8 cellular contexts compared by ENCODE assay signal in the genomic region with DNA sequence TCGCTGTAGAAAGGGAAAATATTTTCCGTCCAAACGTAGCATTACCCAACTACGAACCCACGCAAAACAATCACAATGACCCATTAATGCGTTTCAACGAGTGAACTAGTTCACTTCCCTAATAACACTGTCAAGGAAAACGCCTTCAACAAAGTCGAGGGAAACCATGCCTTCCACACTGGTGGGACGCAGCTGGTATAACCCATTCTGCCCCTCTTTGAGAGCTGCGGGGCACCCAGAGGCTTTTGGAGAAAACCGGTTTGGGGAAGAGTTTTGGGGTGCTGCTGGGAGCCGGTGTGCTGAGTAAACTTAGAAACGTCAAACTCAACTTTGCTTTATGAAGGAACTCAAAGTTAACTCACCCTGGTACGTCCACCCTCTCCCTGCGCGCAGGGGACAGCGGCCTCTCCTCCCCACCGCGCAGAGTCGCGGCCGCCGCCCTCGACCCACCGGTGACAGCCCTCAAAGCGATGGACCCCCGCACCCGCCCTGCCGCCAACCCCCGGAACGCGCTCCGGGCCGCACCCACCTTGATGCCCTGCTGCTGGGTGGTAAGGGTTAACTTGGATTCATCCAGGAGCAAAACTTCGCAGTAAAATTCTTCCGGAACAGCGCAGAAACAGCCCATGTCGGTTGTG. TPM values are rescaled to one million over a fixed set of nuclear protein-coding genes. Genes with fewer than 3 reads are reported as not detected.
DNase-seq lines count a peak whose midpoint lies in the region; ATAC-seq and TF ChIP-seq lines count a peak whose summit lies in the region.

No MANE protein-coding gene starts in this region.

- intact Hi-C loops in Panc1 (cut with micrococcal nuclease; ENCODE audit: unreplicated experiment) = no loop called here
- intact Hi-C loops in naive thymus-derived CD4-positive, alpha-beta T cell (cut with micrococcal nuclease) = loop anchor here in 1 of 2 donors (1.0 to 5.0 kb wide), 3 partner anchors 258 to 559 kb away; a partner anchor contains a TSS

- H3K4me3 Mint-ChIP-seq in naive thymus-derived CD4-positive, alpha-beta T cell = peak overlapping the region in 9 of 10 donors; percentile 25 to 84 (median 62)

- H3K4me1 Mint-ChIP-seq in naive thymus-derived CD4-positive, alpha-beta T cell = peaks cover 0 to 17% (median 13%) of the 10 kb centered on the region in 7 donors

- CTCF ChIA-PET in Panc1 (lab: Charles Lee) = no interaction called here
- CTCF ChIA-PET in naive thymus-derived CD4-positive, alpha-beta T cell (lab: Charles Lee) = no interaction called here

- no peak overlapping the region for H3K27ac ChIP-seq in Panc1 (ENCODE audit: low read length)
- H3K27ac ChIP-seq in epithelial cell of prostate = peak overlapping the region; percentile 67
- H3K27ac ChIP-seq in naive thymus-derived CD4-positive, alpha-beta T cell (ENCODE audit: low read depth, low read length) = no peak overlapping the region

- DNase-seq in Panc1 (ENCODE audit: low read depth, low spot score) (no peak), epithelial cell of prostate (ENCODE audit: low read depth, low spot score) (no peak), hippocampal formation (lab: John Stamatoyannopoulos, UW) (no peak), NCI-H1694 treated with DMSO at 0.1 percent for 48 hours (lab: John Stamatoyannopoulos, UW) (no peak), dedifferentiated amniotic fluid mesenchymal stem cell (ENCODE audit: extremely low spot score) (no peak)
- DNase-seq in naive thymus-derived CD4-positive, alpha-beta T cell = no peak
- DNase-seq in stimulated activated CD4-positive, alpha-beta T cell treated with anti-CD3 and anti-CD28 coated beads, Interleukin-4, amount 100 ng/mL, for 24 hours = no peak

- peak overlapping the region; percentile 90; the same call in 1 of the 2 replicates for H3K9ac ChIP-seq in ES-I3 (ENCODE audit: low read depth, low read length)

- H3K4me3 ChIP-seq in Panc1 (ENCODE audit: low read depth in 2 of 2, low read length in 2 of 2) = peak overlapping the region; percentile 46 to 57
- no peak overlapping the region for H3K4me3 ChIP-seq in naive thymus-derived CD4-positive, alpha-beta T cell (ENCODE audit: low read length)

- no peak for ATAC-seq in Panc1
- no peak for ATAC-seq in naive thymus-derived CD4-positive, alpha-beta T cell

- H3K9me3 Mint-ChIP-seq in naive thymus-derived CD4-positive, alpha-beta T cell = peaks cover 0 to 9% (median 2%) of the 10 kb centered on the region in 11 donors

- H3K4me1 ChIP-seq in ES-I3 (ENCODE audit: insufficient read depth, low read length) = no peaks in the 10 kb centered on the region
- 0 out of 2 replicates have a peak, but pooled peaks cover 3% of the 10 kb centered on the region for H3K4me1 ChIP-seq in Panc1 (ENCODE audit: control insufficient read depth, insufficient read depth, low read length)
- H3K4me1 ChIP-seq in naive thymus-derived CD4-positive, alpha-beta T cell (ENCODE audit: control insufficient read depth in 2 of 2, insufficient read depth in 2 of 2, low read length in 2 of 2) = no peaks in the 10 kb centered on the region

- TF ChIP-seq CTCF in Panc1 (IDR thresholded peaks at IDR 0.05) = no peak

- H3K27me3 Mint-ChIP-seq in naive thymus-derived CD4-positive, alpha-beta T cell = peaks cover 51 to 72% (median 61%) of the 10 kb centered on the region in 5 donors

- BruUV-seq in Panc1 (replicated peaks; lab: Mats Ljungman, UMichigan) = no TSS peak

- peaks cover 47% of the 10 kb centered on the region for H3K27me3 ChIP-seq in Panc1 (ENCODE audit: control insufficient read depth, insufficient read depth, low read length)
- peaks cover 3 to 9% of the 10 kb centered on the region in 2 donors for H3K27me3 ChIP-seq in naive thymus-derived CD4-positive, alpha-beta T cell (ENCODE audit: control insufficient read depth in 2 of 2, insufficient read depth in 2 of 2, low read length in 2 of 2)

- in situ Hi-C loops in Panc1 (cut with HindIII; ENCODE audit: low pct_unique_long_range_greater_than_20kb, low sequenced_read_pairs) = no loop called here

- H3K27ac Mint-ChIP-seq in naive thymus-derived CD4-positive, alpha-beta T cell = peak overlapping the region in 1 of 9 donors; percentile 61

- POLR2A ChIA-PET in Panc1 (lab: Charles Lee) = no interaction called here
- POLR2A ChIA-PET in naive thymus-derived CD4-positive, alpha-beta T cell (lab: Charles Lee) = no interaction called here

- H3K36me3 Mint-ChIP-seq in naive thymus-derived CD4-positive, alpha-beta T cell = peaks cover 0 to 4% (median 0%) of the 10 kb centered on the region in 5 donors

- H3K9me3 ChIP-seq in ES-I3 (ENCODE audit: control insufficient read depth, insufficient read depth, low read length) (no peaks in the 10 kb centered on the region), Panc1 (ENCODE audit: control insufficient read depth, insufficient read depth, low read depth, low read length) (no peaks in the 10 kb centered on the region)
- H3K9me3 ChIP-seq in naive thymus-derived CD4-positive, alpha-beta T cell (ENCODE audit: control insufficient read depth in 2 of 3, low read length in 3 of 3) = no peaks in the 10 kb centered on the region

- H3K36me3 ChIP-seq in ES-I3 (ENCODE audit: insufficient read depth, low read length) (no peaks in the 10 kb centered on the region), Panc1 (ENCODE audit: control insufficient read depth, insufficient read depth, low read length) (no peaks in the 10 kb centered on the region)
- no peaks in the 10 kb centered on the region for H3K36me3 ChIP-seq in naive thymus-derived CD4-positive, alpha-beta T cell (ENCODE audit: control insufficient read depth in 2 of 3, insufficient read depth in 3 of 3, low read length in 3 of 3)

RNA-seq across cellular contexts. Expression of a gene that starts 0.5 kb away (rescaled TPM):
- total RNA-seq in Panc1 (2021; ENCODE audit: unreplicated experiment) = 0.87 TPM
- polyA plus RNA-seq in Panc1 (2012; ENCODE audit: insufficient read length) = 0.27 TPM
- total RNA-seq in naive thymus-derived CD4-positive, alpha-beta T cell = 1 to 10 TPM in 3 of 5 experiments, under 1 TPM in 1, not detected in 1; 0.30 to 1.7 (median 1.4) TPM
- under 1 TPM; 0.17 to 0.59 TPM for polyA plus RNA-seq in naive thymus-derived CD4-positive, alpha-beta T cell
